Comparison of ENCODE assay signal across 1 cellular context in genomic region chr1:179014123-179014522, GRCh38.
TF ChIP-seq lines count a peak whose summit lies in the region.

No MANE protein-coding gene starts in this region.

TF ChIP-seq in K562, 482 proteins besides CTCF, POLR2A, EP300 and RAD21:
- no peak for TF ChIP-seq ARID3B (CRISPR knock-in tag; IDR thresholded peaks at IDR 0.05; ENCODE audit: borderline replicate concordance)
